2 cellular contexts compared by ENCODE assay signal in the genomic region with DNA sequence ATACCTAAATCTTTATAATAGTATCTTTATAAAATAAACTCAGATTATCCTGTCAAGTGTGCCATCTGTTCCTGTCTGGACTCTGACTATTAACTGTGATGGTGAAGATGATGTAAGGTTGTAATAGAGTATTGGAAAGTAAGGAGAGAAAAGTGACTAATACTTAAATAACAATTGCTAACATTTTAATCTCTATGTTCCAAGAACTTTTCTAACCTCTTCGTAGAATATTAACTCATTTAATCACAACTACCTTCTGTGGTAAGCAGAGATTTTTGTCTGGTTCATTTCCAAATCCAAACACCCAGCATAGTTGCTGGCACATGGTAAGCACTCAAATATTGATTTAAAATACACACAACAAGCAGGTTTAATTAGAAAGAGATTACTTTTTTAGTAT.
TF ChIP-seq lines count a peak whose summit lies in the region.

No MANE protein-coding gene starts in this region.

TF ChIP-seq in SK-N-SH, 30 proteins besides CTCF, POLR2A, EP300 and RAD21 (continued from another document):
- TF ChIP-seq, protein P1, sequence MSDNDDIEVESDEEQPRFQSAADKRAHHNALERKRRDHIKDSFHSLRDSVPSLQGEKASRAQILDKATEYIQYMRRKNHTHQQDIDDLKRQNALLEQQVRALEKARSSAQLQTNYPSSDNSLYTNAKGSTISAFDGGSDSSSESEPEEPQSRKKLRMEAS (IDR thresholded peaks at IDR 0.05; ENCODE audit: low read depth), result no peak
- TF ChIP-seq, protein P2, sequence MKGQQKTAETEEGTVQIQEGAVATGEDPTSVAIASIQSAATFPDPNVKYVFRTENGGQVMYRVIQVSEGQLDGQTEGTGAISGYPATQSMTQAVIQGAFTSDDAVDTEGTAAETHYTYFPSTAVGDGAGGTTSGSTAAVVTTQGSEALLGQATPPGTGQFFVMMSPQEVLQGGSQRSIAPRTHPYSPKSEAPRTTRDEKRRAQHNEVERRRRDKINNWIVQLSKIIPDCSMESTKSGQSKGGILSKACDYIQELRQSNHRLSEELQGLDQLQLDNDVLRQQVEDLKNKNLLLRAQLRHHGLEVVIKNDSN (IDR thresholded peaks at IDR 0.05; ENCODE audit: borderline replicate concordance, low read depth), result no peak

TF ChIP-seq in SK-N-SH treated with all-trans-retinoic acid at 6 μM for 48 hours, 23 proteins besides CTCF, POLR2A, EP300 and RAD21 (continued from another document):
- TF ChIP-seq, protein P3, sequence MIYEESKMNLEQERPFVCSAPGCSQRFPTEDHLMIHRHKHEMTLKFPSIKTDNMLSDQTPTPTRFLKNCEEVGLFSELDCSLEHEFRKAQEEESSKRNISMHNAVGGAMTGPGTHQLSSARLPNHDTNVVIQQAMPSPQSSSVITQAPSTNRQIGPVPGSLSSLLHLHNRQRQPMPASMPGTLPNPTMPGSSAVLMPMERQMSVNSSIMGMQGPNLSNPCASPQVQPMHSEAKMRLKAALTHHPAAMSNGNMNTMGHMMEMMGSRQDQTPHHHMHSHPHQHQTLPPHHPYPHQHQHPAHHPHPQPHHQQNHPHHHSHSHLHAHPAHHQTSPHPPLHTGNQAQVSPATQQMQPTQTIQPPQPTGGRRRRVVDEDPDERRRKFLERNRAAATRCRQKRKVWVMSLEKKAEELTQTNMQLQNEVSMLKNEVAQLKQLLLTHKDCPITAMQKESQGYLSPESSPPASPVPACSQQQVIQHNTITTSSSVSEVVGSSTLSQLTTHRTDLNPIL (CRISPR knock-in tag; IDR thresholded peaks at IDR 0.05; ENCODE audit: low read depth), result no peak
- TF ChIP-seq CSDC2 (CRISPR knock-in tag; IDR thresholded peaks at IDR 0.05), result no peak
